Comparison of ENCODE assay signal across 8 cellular contexts in the genomic region with DNA sequence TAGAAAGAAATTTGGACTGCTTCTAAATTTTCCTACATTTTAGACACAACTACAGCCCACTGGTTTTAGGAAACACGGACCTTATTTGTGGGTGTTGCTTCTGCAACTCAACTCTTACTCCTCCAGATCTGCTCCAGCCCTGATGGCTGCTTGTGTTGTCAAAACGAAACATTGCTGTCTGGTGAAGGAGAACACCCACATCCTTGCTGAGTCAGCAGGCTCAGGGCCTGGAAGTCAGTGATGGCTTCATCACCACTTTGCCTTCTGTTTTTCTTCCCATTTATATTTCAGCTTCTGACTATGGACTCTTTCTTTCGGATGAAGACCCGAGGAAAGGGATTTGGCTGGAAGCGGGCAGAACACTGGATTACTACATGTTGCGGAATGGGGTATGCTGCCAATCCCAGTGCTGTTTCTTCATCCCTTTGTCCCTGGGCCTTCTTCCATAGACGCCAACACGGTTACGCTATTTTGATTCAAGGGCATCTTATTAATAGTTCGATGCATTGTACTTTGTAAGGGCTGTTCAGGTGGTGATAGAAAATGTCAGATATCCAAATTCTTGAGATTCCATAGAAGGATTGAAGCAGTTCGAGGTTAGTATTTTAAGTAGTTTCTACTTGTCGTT.
DNase-seq lines count a peak whose midpoint lies in the region; ATAC-seq and TF ChIP-seq lines count a peak whose summit lies in the region.

No MANE protein-coding gene starts in this region.

- H3F3A ChIP-seq in GM23248 (ENCODE audit: insufficient read depth) = no peaks in the 10 kb centered on the region

- intact Hi-C loops in activated CD4-positive, alpha-beta memory T cell treated with anti-CD3 and anti-CD28 coated beads for 36 hours (cut with micrococcal nuclease) = loop anchor here (10.0 kb wide), 1 partner anchor 95 kb away; no protein-coding TSS in a partner anchor

- DNase-seq in GM23248 = peak; percentile 70
- peak; percentile 52 for DNase-seq in activated CD4-positive, alpha-beta memory T cell treated with anti-CD3 and anti-CD28 coated beads for 36 hours
- DNase-seq in occipital lobe (lab: John Stamatoyannopoulos, UW) = peak; percentile 12
- no peak for DNase-seq in WERI-Rb-1
- DNase-seq in ecto neural progenitor cell (ENCODE audit: low spot score) = no peak
- no peak for DNase-seq in HuH-7.5 (ENCODE audit: low spot score)
- no peak for DNase-seq in immature natural killer cell

- H3K9me3 ChIP-seq in GM23248 (ENCODE audit: low read depth) (no peaks in the 10 kb centered on the region), WERI-Rb-1 (ENCODE audit: severe bottlenecking) (no peaks in the 10 kb centered on the region)

- H3K79me2 ChIP-seq in GM23248 (ENCODE audit: insufficient read depth) = no peaks in the 10 kb centered on the region

- no peaks in the 10 kb centered on the region for H3K9me2 ChIP-seq in GM23248 (ENCODE audit: insufficient read depth)

- peaks cover 4% of the 10 kb centered on the region for H3K9me3 Mint-ChIP-seq in activated CD4-positive, alpha-beta memory T cell treated with anti-CD3 and anti-CD28 coated beads for 36 hours
- H3K9me3 Mint-ChIP-seq in immature natural killer cell = peaks cover 0 to 2% (median 0%) of the 10 kb centered on the region in 6 donors

- H3K4me3 ChIP-seq in GM23248 (no peak overlapping the region), WERI-Rb-1 (ENCODE audit: low read depth, low read length) (no peak overlapping the region)

- no peaks in the 10 kb centered on the region for H3K36me3 Mint-ChIP-seq in activated CD4-positive, alpha-beta memory T cell treated with anti-CD3 and anti-CD28 coated beads for 36 hours
- peaks cover 0 to 3% (median 0%) of the 10 kb centered on the region in 3 donors for H3K36me3 Mint-ChIP-seq in immature natural killer cell

- peak; percentile 67 for ATAC-seq in GM18498 (IDR thresholded peaks at IDR 0.05; ENCODE audit: unreplicated experiment)

- in situ Hi-C loops in GM23248 (cut with MboI) = no loop called here

- H3K36me3 ChIP-seq in GM23248 (ENCODE audit: low read depth) (peaks cover 12% of the 10 kb centered on the region), WERI-Rb-1 (peaks cover 18% of the 10 kb centered on the region)

- H3K27ac Mint-ChIP-seq in activated CD4-positive, alpha-beta memory T cell treated with anti-CD3 and anti-CD28 coated beads for 36 hours = no peak overlapping the region
- no peak overlapping the region for H3K27ac Mint-ChIP-seq in immature natural killer cell

- POLR2A ChIA-PET in activated CD4-positive, alpha-beta memory T cell treated with anti-CD3 and anti-CD28 coated beads for 36 hours (lab: Charles Lee) = no interaction called here

- H3K4me1 Mint-ChIP-seq in activated CD4-positive, alpha-beta memory T cell treated with anti-CD3 and anti-CD28 coated beads for 36 hours (ENCODE audit: low read depth) = no peaks in the 10 kb centered on the region
- no peaks in the 10 kb centered on the region for H3K4me1 Mint-ChIP-seq in immature natural killer cell

- H3K27ac ChIP-seq in GM23248 (peak overlapping the region; percentile 12; the same call in 1 of the 2 replicates), WERI-Rb-1 (no peak overlapping the region)

- no peak overlapping the region for H3K4me3 Mint-ChIP-seq in activated CD4-positive, alpha-beta memory T cell treated with anti-CD3 and anti-CD28 coated beads for 36 hours
- H3K4me3 Mint-ChIP-seq in immature natural killer cell = no peak overlapping the region

- 83 to 84% methylated on average over 12 of the region's 12 CpGs for WGBS in GM23248 (ENCODE audit: low coverage in 1 of 2, low lambda C conversion rate in 2 of 2, missing lambda C conversion rate in 2 of 2), 2 experiments

- peaks cover 1% of the 10 kb centered on the region for H3K27me3 Mint-ChIP-seq in activated CD4-positive, alpha-beta memory T cell treated with anti-CD3 and anti-CD28 coated beads for 36 hours
- H3K27me3 Mint-ChIP-seq in immature natural killer cell (ENCODE audit: low read depth in 3 of 3) = peaks cover 2 to 5% (median 3%) of the 10 kb centered on the region in 3 donors

- peaks cover 12% of the 10 kb centered on the region; the same call in 1 of the 2 replicates for H3K4me1 ChIP-seq in GM23248 (ENCODE audit: insufficient read depth)

- H3K9ac ChIP-seq in GM23248 = no peak overlapping the region

- peak overlapping the region; percentile 50 for H3K4me2 ChIP-seq in GM23248 (ENCODE audit: unreplicated experiment)

- no peak for TF ChIP-seq CTCF in WERI-Rb-1 (IDR thresholded peaks at IDR 0.05; ENCODE audit: low read depth, low read length)

- CTCF ChIA-PET in activated CD4-positive, alpha-beta memory T cell treated with anti-CD3 and anti-CD28 coated beads for 36 hours (lab: Charles Lee) = no interaction called here

- H2AFZ ChIP-seq in GM23248 = no peak overlapping the region

- no peaks in the 10 kb centered on the region for H4K20me1 ChIP-seq in GM23248 (ENCODE audit: insufficient read depth)

- H3K27me3 ChIP-seq in GM23248 (replicated peaks; ENCODE audit: insufficient read depth) = no peaks in the 10 kb centered on the region
- no peaks in the 10 kb centered on the region for H3K27me3 ChIP-seq in WERI-Rb-1 (ENCODE audit: insufficient read depth, low read depth, severe bottlenecking)

Comparison
In these comparisons a context has a peak if more than half of its experiments do, and no peak if none do; other contexts are left out.
1. DNase-seq: peak in GM23248 (single experiment), activated CD4-positive, alpha-beta memory T cell treated with anti-CD3 and anti-CD28 coated beads for 36 hours (single experiment) and occipital lobe (single experiment); none in WERI-Rb-1 (single experiment), ecto neural progenitor cell (single experiment), HuH-7.5 (single experiment) and immature natural killer cell (0 of 3).